In the genomic region with DNA sequence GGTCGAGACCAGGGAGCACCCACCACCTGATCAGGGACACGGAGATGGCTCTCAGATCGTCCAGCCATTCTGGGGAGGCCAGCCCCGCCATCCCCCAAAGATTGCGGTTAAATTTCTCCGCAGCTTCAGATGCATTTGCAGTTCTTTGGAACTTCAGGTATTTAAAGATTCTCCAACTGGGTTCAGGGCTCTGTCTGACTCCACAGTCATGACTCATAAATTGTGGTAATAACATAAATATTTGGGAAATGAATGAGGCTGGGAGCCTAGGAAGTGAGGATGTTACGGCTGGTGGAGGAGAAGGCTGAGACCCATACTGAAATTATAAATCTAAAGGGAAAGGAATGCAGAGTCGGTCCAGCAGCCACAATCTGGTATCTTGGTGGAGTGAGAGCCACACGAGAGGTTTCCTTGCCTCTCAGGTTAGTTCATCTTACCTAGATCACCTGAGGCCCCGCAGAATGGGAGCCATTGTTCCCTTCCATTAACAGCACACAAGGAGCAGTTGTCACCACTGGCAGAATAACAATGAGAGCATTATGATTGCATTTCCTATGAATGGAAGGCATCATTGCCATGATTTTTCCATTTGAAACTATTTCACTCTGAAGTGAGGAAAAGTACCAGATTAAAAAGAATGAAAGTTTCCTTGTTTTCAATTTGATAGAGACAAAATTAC, we compare ENCODE assay signal across 9 cellular contexts. TPM values are rescaled to one million over a fixed set of nuclear protein-coding genes. Genes with fewer than 3 reads are reported as not detected.
DNase-seq lines count a peak whose midpoint lies in the region; ATAC-seq and TF ChIP-seq lines count a peak whose summit lies in the region.
"Had no signal": no experiment of that assay in that cellular context is flagged by ENCODE, and none has a peak within 500 bp of the region (broad histone marks: within the 10 kb centered on the region; RNA-seq: fewer than 3 reads in every experiment).

No MANE protein-coding gene starts in this region.

- peak overlapping the region; percentile 93 for H3K27ac ChIP-seq in SJSA1

- H3K4me1 ChIP-seq in SJSA1 (replicated peaks), result peaks cover 40% of the 10 kb centered on the region

- DNase-seq in HCEC 1CT, result peak; percentile 97
- DNase-seq in SJSA1 (ENCODE audit: low read depth in 1 of 2, low spot score in 2 of 2), result peak; percentile 84 to 95
- DNase-seq in fibroblast of pulmonary artery (ENCODE audit: low read depth), result peak; percentile 88
- DNase-seq in skeletal muscle cell (ENCODE audit: low read depth), result peak; percentile 68
- DNase-seq in SIG-M5 treated with dmso at 0.1 percent for 504 hours (lab: John Stamatoyannopoulos, UW; ENCODE audit: unreplicated experiment), result no peak
- DNase-seq in SKM-1 (lab: John Stamatoyannopoulos, UW; ENCODE audit: unreplicated experiment), result no peak
- DNase-seq in left lobe of liver (ENCODE audit: low spot score), result no peak
- DNase-seq: aorta had no signal

- H3K4me3 ChIP-seq in SJSA1, result no peak overlapping the region
- no peak overlapping the region for H3K4me3 ChIP-seq in fibroblast of pulmonary artery (replicated peaks; ENCODE audit: low read depth, low read length)
- H3K4me3 ChIP-seq in skeletal muscle cell (ENCODE audit: low read depth, low read length), result no peak overlapping the region

- H3K9me3 ChIP-seq in SJSA1 (replicated peaks), result no peaks in the 10 kb centered on the region

- no peaks in the 10 kb centered on the region for H3K27me3 ChIP-seq in SJSA1 (replicated peaks)

- no peak for ATAC-seq in GM21528 (IDR thresholded peaks at IDR 0.05; ENCODE audit: low FRiP score, unreplicated experiment)
- ATAC-seq in left lobe of liver, result no peak

- TF ChIP-seq CTCF in fibroblast of pulmonary artery (IDR thresholded peaks at IDR 0.05; ENCODE audit: low read length, missing control alignments), result no peak

- no peaks in the 10 kb centered on the region for H3K36me3 ChIP-seq in SJSA1

RNA-seq across cellular contexts. Expression of gene DNAJB6, which starts 26.7 kb away (rescaled TPM):
- total RNA-seq in SJSA1 (2014; rRNA removed; shearing (Covaris generic)), result 178 and 179 TPM in 2 replicates
- 26.3 TPM for total RNA-seq in left lobe of liver

Comparison
In these comparisons a context has a peak if more than half of its experiments do, and no peak if none do; other contexts are left out.
1. DNase-seq: peak in HCEC 1CT (single experiment), SJSA1 (2 of 2), fibroblast of pulmonary artery (single experiment) and skeletal muscle cell (single experiment); none in SIG-M5 treated with dmso at 0.1 percent for 504 hours (single experiment), SKM-1 (single experiment) and left lobe of liver (single experiment).